ENCODE assay signal across 3 cellular contexts in the genomic region with DNA sequence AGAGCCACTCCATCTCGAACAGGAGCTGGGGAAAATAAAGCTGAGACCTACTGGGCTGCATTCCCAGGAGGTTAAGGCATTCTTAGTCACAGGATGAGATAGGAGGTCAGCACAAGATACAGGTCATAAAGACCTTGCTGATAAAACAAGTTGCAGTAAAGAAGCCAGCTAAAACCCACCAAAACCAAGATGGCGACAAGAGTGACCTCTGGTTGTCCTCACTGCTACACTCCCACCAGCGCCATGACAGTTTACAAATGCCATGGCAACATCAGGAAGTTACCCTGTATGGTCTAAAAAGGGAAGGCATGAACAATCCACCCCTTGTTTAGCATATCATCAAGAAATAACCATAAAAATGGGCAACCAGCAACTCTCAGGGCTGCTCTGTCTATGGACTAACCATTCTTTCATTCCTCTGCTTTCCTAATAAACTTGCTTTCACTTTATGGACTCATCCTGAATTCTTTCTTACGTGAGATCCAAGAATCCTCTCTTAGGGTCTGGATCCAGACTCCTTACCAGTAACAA. TPM values are rescaled to one million over a fixed set of nuclear protein-coding genes. Genes with fewer than 3 reads are reported as not detected.
"Had no signal": no experiment of that assay in that cellular context is flagged by ENCODE, and none has a peak within 500 bp of the region (broad histone marks: within the 10 kb centered on the region; RNA-seq: fewer than 3 reads in every experiment).

No MANE protein-coding gene starts in this region.

RNA-seq across cellular contexts. Expression of gene SALL4, which starts 24.0 kb away (rescaled TPM):
- total RNA-seq: GM23248, H4 had no signal
- polyA plus RNA-seq: GM23248, IgD-negative memory B cell had no signal
